Comparison of ENCODE assay signal across 30 cellular contexts in the genomic region with DNA sequence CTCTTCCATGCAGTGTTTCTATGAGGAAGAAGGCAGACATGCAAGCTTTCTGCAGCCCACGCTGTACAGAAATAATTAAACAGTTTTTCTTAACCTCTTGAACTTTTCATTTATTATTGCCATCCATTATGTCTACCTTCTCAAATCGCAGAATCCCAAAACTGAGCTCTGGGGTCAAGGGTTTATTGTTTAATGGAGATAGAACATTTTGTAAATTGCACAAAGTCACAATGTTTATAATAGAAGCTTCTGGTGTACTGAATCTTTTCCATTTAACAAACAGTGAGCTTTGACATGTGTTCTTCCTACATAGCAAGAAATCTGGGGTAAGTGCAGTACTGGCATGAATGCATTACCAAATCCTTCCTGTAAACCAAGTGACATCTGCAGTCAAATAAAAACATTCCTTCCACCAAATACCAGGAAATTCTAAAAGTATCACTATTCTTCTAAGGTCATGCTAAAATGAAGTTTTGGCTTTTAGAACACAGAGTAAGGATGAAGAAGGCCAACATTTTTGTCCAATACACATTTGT.
DNase-seq lines count a peak whose midpoint lies in the region; ATAC-seq, FAIRE-seq and TF ChIP-seq lines count a peak whose summit lies in the region.
"Had no signal": no experiment of that assay in that cellular context is flagged by ENCODE, and none has a peak within 500 bp of the region (broad histone marks: within the 10 kb centered on the region; RNA-seq: fewer than 3 reads in every experiment).

No MANE protein-coding gene starts in this region.

- peaks cover 3% of the 10 kb centered on the region for H3K4me1 Mint-ChIP-seq in activated T-helper 2 cell treated with anti-CD3 and anti-CD28 coated beads, Interferon-gamma antibody, Interleukin-2, Interleukin-4, amounts not matched to agents 10 μg/mL and 5 μg/mL and 100 μg/mL, durations not matched to agents 14 hours and 24 hours and 36 hours (ENCODE audit: low read depth)
- H3K4me1 Mint-ChIP-seq: activated CD4-positive, alpha-beta T cell treated with anti-CD3 and anti-CD28 coated beads, Interleukin-2, amount 10 ng/mL, durations not matched to agents 24 days and 14 days; activated naive CD4-positive, alpha-beta T cell treated with anti-CD3 and anti-CD28 coated beads, Interleukin-2, amount 50 U/mL, for 24 hours had no signal

- no peak overlapping the region for H2AFZ ChIP-seq in Karpas-422 (ENCODE audit: low read length)

- H3K27ac ChIP-seq in right atrium auricular region (peak overlapping the region in 1 of 2 donors; percentile 3), Karpas-422 (ENCODE audit: low read length) (no peak overlapping the region)
- H3K27ac ChIP-seq: ascending aorta, HL-60, SJSA1, thyroid gland, VCaP had no signal

- H3K27me3 ChIP-seq in right atrium auricular region (no peaks in the 10 kb centered on the region), Karpas-422 (ENCODE audit: low read length) (no peaks in the 10 kb centered on the region)
- H3K27me3 ChIP-seq: ascending aorta, esophagus squamous epithelium, SJSA1, thyroid gland had no signal

- no peaks in the 10 kb centered on the region for H3K9me2 ChIP-seq in Karpas-422 (replicated peaks; ENCODE audit: insufficient read depth, low read length)

- H3K36me3 ChIP-seq in right atrium auricular region (no peaks in the 10 kb centered on the region), mucosa of descending colon (ENCODE audit: low read depth) (no peaks in the 10 kb centered on the region), Karpas-422 (ENCODE audit: insufficient read depth, low read length) (no peaks in the 10 kb centered on the region)
- H3K36me3 ChIP-seq: ascending aorta, esophagus squamous epithelium, SJSA1, thyroid gland had no signal

- no peak overlapping the region for H3K9ac ChIP-seq in Karpas-422 (ENCODE audit: low read length)

- ATAC-seq in Right ventricle myocardium superior (ENCODE audit: poor library complexity): peak; percentile 38
- peak; percentile 16 for ATAC-seq in mucosa of descending colon
- ATAC-seq: activated CD8-positive, alpha-beta memory T cell treated with anti-CD3 and anti-CD28 coated beads, Interleukin-2, amount 10 ng/mL, durations not matched to agents 7 days and 5 days; left lobe of liver; Panc1; stimulated activated naive B cell treated with anti-CD40 and anti-IgM and Interleukin-4, amounts not matched to agents 10 μg/mL and 1 μg/mL and 100 μg/mL, for 72 hours had no signal

- H3K27ac Mint-ChIP-seq in activated T-helper 2 cell treated with anti-CD3 and anti-CD28 coated beads, Interferon-gamma antibody, Interleukin-2, Interleukin-4, amounts not matched to agents 10 μg/mL and 5 μg/mL and 100 μg/mL, durations not matched to agents 14 hours and 24 hours and 36 hours: no peak overlapping the region
- H3K27ac Mint-ChIP-seq: activated CD4-positive, alpha-beta T cell treated with anti-CD3 and anti-CD28 coated beads, Interleukin-2, amount 10 ng/mL, durations not matched to agents 24 days and 14 days; activated CD8-positive, alpha-beta memory T cell treated with anti-CD3 and anti-CD28 coated beads, Interleukin-2, amount 10 ng/mL, durations not matched to agents 7 days and 5 days; activated naive CD4-positive, alpha-beta T cell treated with anti-CD3 and anti-CD28 coated beads, Interleukin-2, amount 50 U/mL, for 24 hours; activated T-helper 1 cell treated with anti-CD3 and anti-CD28 coated beads, Interleukin-12 subunit alpha, Interleukin-12 subunit beta, Interleukin-2, Interleukin-4 antibody, amounts not matched to agents 30 ng/mL and 10 ng/mL and 1 ng/mL, durations not matched to agents 14 hours and 24 hours and 36 hours; progenitor cell of endocrine pancreas; stimulated activated naive B cell treated with anti-CD40 and anti-IgM and Interleukin-4, amounts not matched to agents 10 μg/mL and 1 μg/mL and 100 μg/mL, for 72 hours had no signal

- DNase-seq in Right ventricle myocardium superior: no peak
- DNase-seq in right atrium auricular region (ENCODE audit: low spot score): no peak
- peak; percentile 86 for DNase-seq in fibroblast of gingiva (ENCODE audit: low read depth)
- no peak for DNase-seq in mucosa of descending colon
- no peak for DNase-seq in urothelium cell line (ENCODE audit: low spot score)
- no peak for DNase-seq in Karpas-422
- no peak for DNase-seq in NCI-H2196 (lab: John Stamatoyannopoulos, UW; ENCODE audit: unreplicated experiment)
- no peak for DNase-seq in activated T-helper 2 cell treated with anti-CD3 and anti-CD28 coated beads, Interferon-gamma antibody, Interleukin-2, Interleukin-4, amounts not matched to agents 10 μg/mL and 5 μg/mL and 100 μg/mL, durations not matched to agents 14 hours and 24 hours and 36 hours (ENCODE audit: low spot score)
- DNase-seq: 8988T; activated CD4-positive, alpha-beta T cell treated with anti-CD3 and anti-CD28 coated beads, Interleukin-2, amount 10 ng/mL, durations not matched to agents 24 days and 14 days; activated CD8-positive, alpha-beta memory T cell treated with anti-CD3 and anti-CD28 coated beads, Interleukin-2, amount 10 ng/mL, durations not matched to agents 7 days and 5 days; C1 segment of cervical spinal cord; esophagus squamous epithelium; head of caudate nucleus; NCI-H1417 treated with DMSO at 0.1 percent for 48 hours; NCI-H510A treated with DMSO at 0.1 percent for 48 hours; NK-92 treated with Interleukin-12 subunit alpha and Interleukin-12 subunit beta, amount 100 ng/mL, for 24 hours; stimulated activated naive B cell treated with anti-CD40 and anti-IgM and Interleukin-4, amounts not matched to agents 10 μg/mL and 1 μg/mL and 100 μg/mL, for 72 hours; T-helper 2 cell; thyroid gland had no signal

- no peaks in the 10 kb centered on the region for H3K79me2 ChIP-seq in Karpas-422 (ENCODE audit: low read length)

- intact Hi-C loops in Right ventricle myocardium superior (cut with DNase I): loop anchor here (2.0 to 5.0 kb wide), 2 partner anchors 639 to 810 kb away; no protein-coding TSS in a partner anchor
- intact Hi-C loops in mucosa of descending colon (cut with DNase I, micrococcal nuclease): no loop called here
- intact Hi-C loops in activated T-helper 2 cell treated with anti-CD3 and anti-CD28 coated beads, Interferon-gamma antibody, Interleukin-2, Interleukin-4, amounts not matched to agents 10 μg/mL and 5 μg/mL and 100 μg/mL, durations not matched to agents 14 hours and 24 hours and 36 hours (cut with micrococcal nuclease): loop anchor here (5.0 kb wide), 2 partner anchors 106 to 639 kb away; no protein-coding TSS in a partner anchor

- H3K4me2 ChIP-seq in Karpas-422 (ENCODE audit: low read depth, low read length, poor library complexity, severe bottlenecking): no peak overlapping the region
- H3K4me2 ChIP-seq: smooth muscle cell had no signal

- no peaks in the 10 kb centered on the region for H3K9me3 Mint-ChIP-seq in activated T-helper 2 cell treated with anti-CD3 and anti-CD28 coated beads, Interferon-gamma antibody, Interleukin-2, Interleukin-4, amounts not matched to agents 10 μg/mL and 5 μg/mL and 100 μg/mL, durations not matched to agents 14 hours and 24 hours and 36 hours
- H3K9me3 Mint-ChIP-seq: activated CD4-positive, alpha-beta T cell treated with anti-CD3 and anti-CD28 coated beads, Interleukin-2, amount 10 ng/mL, durations not matched to agents 24 days and 14 days; activated naive CD4-positive, alpha-beta T cell treated with anti-CD3 and anti-CD28 coated beads, Interleukin-2, amount 50 U/mL, for 24 hours; activated T-helper 1 cell treated with anti-CD3 and anti-CD28 coated beads, Interleukin-12 subunit alpha, Interleukin-12 subunit beta, Interleukin-2, Interleukin-4 antibody, amounts not matched to agents 30 ng/mL and 10 ng/mL and 1 ng/mL, durations not matched to agents 14 hours and 24 hours and 36 hours; stimulated activated naive B cell treated with anti-CD40 and anti-IgM and Interleukin-4, amounts not matched to agents 10 μg/mL and 1 μg/mL and 100 μg/mL, for 72 hours had no signal

- H3K9me3 ChIP-seq in right atrium auricular region (no peaks in the 10 kb centered on the region), mucosa of descending colon (no peaks in the 10 kb centered on the region), Karpas-422 (ENCODE audit: low read length) (no peaks in the 10 kb centered on the region)
- H3K9me3 ChIP-seq: ascending aorta, esophagus squamous epithelium, SJSA1, thyroid gland had no signal

- H3K27me3 Mint-ChIP-seq in activated T-helper 2 cell treated with anti-CD3 and anti-CD28 coated beads, Interferon-gamma antibody, Interleukin-2, Interleukin-4, amounts not matched to agents 10 μg/mL and 5 μg/mL and 100 μg/mL, durations not matched to agents 14 hours and 24 hours and 36 hours (ENCODE audit: low read depth): peaks cover 7% of the 10 kb centered on the region
- H3K27me3 Mint-ChIP-seq: activated naive CD4-positive, alpha-beta T cell treated with anti-CD3 and anti-CD28 coated beads, Interleukin-2, amount 50 U/mL, for 24 hours; progenitor cell of endocrine pancreas; stimulated activated naive B cell treated with anti-CD40 and anti-IgM and Interleukin-4, amounts not matched to agents 10 μg/mL and 1 μg/mL and 100 μg/mL, for 72 hours had no signal

- H3K4me3 ChIP-seq in right atrium auricular region (no peak overlapping the region), mucosa of descending colon (no peak overlapping the region), Karpas-422 (ENCODE audit: low read length) (no peak overlapping the region)
- H3K4me3 ChIP-seq: ascending aorta, esophagus squamous epithelium, SJSA1, smooth muscle cell, thyroid gland had no signal

- no peak for TF ChIP-seq CTCF in right atrium auricular region (IDR thresholded peaks at IDR 0.05)
- no peak for TF ChIP-seq CTCF in mucosa of descending colon (IDR thresholded peaks at IDR 0.05)

- H3K36me3 Mint-ChIP-seq in activated T-helper 2 cell treated with anti-CD3 and anti-CD28 coated beads, Interferon-gamma antibody, Interleukin-2, Interleukin-4, amounts not matched to agents 10 μg/mL and 5 μg/mL and 100 μg/mL, durations not matched to agents 14 hours and 24 hours and 36 hours (ENCODE audit: low read depth): no peaks in the 10 kb centered on the region
- H3K36me3 Mint-ChIP-seq: activated CD8-positive, alpha-beta memory T cell treated with anti-CD3 and anti-CD28 coated beads, Interleukin-2, amount 10 ng/mL, durations not matched to agents 7 days and 5 days; activated naive CD4-positive, alpha-beta T cell treated with anti-CD3 and anti-CD28 coated beads, Interleukin-2, amount 50 U/mL, for 24 hours had no signal

- peak; percentile 27 for FAIRE-seq in urothelium cell line (lab: Jason Lieb, UNC)

- H3K4me1 ChIP-seq in right atrium auricular region (no peaks in the 10 kb centered on the region), mucosa of descending colon (ENCODE audit: low read depth) (no peaks in the 10 kb centered on the region), Karpas-422 (ENCODE audit: low read length) (no peaks in the 10 kb centered on the region)
- H3K4me1 ChIP-seq: ascending aorta had no signal

- no peak overlapping the region for H3K4me3 Mint-ChIP-seq in activated T-helper 2 cell treated with anti-CD3 and anti-CD28 coated beads, Interferon-gamma antibody, Interleukin-2, Interleukin-4, amounts not matched to agents 10 μg/mL and 5 μg/mL and 100 μg/mL, durations not matched to agents 14 hours and 24 hours and 36 hours (ENCODE audit: low read depth)
- H3K4me3 Mint-ChIP-seq: activated CD4-positive, alpha-beta T cell treated with anti-CD3 and anti-CD28 coated beads, Interleukin-2, amount 10 ng/mL, durations not matched to agents 24 days and 14 days; activated CD8-positive, alpha-beta memory T cell treated with anti-CD3 and anti-CD28 coated beads, Interleukin-2, amount 10 ng/mL, durations not matched to agents 7 days and 5 days; activated naive CD4-positive, alpha-beta T cell treated with anti-CD3 and anti-CD28 coated beads, Interleukin-2, amount 50 U/mL, for 24 hours; activated T-helper 1 cell treated with anti-CD3 and anti-CD28 coated beads, Interleukin-12 subunit alpha, Interleukin-12 subunit beta, Interleukin-2, Interleukin-4 antibody, amounts not matched to agents 30 ng/mL and 10 ng/mL and 1 ng/mL, durations not matched to agents 14 hours and 24 hours and 36 hours; stimulated activated naive B cell treated with anti-CD40 and anti-IgM and Interleukin-4, amounts not matched to agents 10 μg/mL and 1 μg/mL and 100 μg/mL, for 72 hours had no signal

- H4K20me1 ChIP-seq in Karpas-422 (ENCODE audit: insufficient read depth, low read depth, low read length): no peaks in the 10 kb centered on the region

Comparison
In these comparisons a context has a peak if more than half of its experiments do, and no peak if none do; other contexts are left out.
1. intact Hi-C loops: an anchor here in Right ventricle myocardium superior (2.0 to 5.0 kb wide) and activated T-helper 2 cell treated with anti-CD3 and anti-CD28 coated beads, Interferon-gamma antibody, Interleukin-2, Interleukin-4, amounts not matched to agents 10 μg/mL and 5 μg/mL and 100 μg/mL, durations not matched to agents 14 hours and 24 hours and 36 hours (5.0 kb wide); none called in mucosa of descending colon.